In the genomic region with DNA sequence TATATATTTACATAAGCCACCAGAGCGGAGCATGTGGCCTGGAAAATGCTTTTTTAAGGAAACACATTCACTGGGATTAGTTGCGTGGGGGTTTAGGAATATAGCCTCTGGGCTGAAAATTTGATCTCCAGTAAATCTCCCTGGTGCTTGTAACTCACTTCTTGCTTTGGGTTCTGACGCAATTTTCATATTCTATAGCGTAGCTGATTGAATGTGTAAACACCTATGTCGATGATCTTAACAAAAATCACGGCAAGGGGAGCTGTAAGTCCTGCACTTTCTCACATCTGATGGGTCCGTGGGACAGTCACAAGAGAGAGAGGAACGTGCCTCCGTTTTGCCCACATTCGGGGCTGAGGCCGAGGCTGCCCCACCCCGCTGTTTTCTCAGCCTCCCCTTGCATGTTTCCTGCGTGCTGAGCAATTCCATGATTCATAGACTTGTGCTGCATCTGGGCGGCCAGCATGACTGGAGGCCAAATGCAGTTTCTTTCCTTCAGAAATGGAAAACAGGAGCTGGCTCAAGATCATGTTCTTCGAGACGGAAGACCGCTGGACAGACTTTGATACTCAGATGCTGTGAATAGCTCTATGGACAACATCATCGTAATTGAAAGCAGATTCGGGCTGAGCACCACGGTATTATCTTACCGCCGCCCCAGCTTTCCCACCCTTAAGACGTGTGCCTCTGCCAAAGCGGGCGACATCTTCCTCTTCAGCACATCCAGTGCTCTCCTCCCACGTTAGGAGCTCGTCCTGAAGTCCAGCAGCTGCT, we compare ENCODE assay signal across 11 cellular contexts.
DNase-seq lines count a peak whose midpoint lies in the region; ATAC-seq lines count a peak whose summit lies in the region.
"Had no signal": no experiment of that assay in that cellular context is flagged by ENCODE, and none has a peak within 500 bp of the region (broad histone marks: within the 10 kb centered on the region; RNA-seq: fewer than 3 reads in every experiment).

No MANE protein-coding gene starts in this region.

- H3K4me3 ChIP-seq in skin epidermis: no peak overlapping the region
- H3K4me3 ChIP-seq in naive thymus-derived CD4-positive, alpha-beta T cell (ENCODE audit: low read length): no peak overlapping the region

- no peak overlapping the region for H3K4me3 Mint-ChIP-seq in naive thymus-derived CD4-positive, alpha-beta T cell
- H3K4me3 Mint-ChIP-seq: IgD-negative memory B cell had no signal

- peak overlapping the region in 12 of 21 experiments; percentile 19 to 66 (median 44) for H3K27ac ChIP-seq in skin epidermis
- no peak overlapping the region for H3K27ac ChIP-seq in naive thymus-derived CD4-positive, alpha-beta T cell (ENCODE audit: low read depth, low read length)

- H3K36me3 Mint-ChIP-seq in naive thymus-derived CD4-positive, alpha-beta T cell: peaks cover 0 to 11% (median 0%) of the 10 kb centered on the region in 5 donors

- H3K4me1 ChIP-seq in naive thymus-derived CD4-positive, alpha-beta T cell (ENCODE audit: control insufficient read depth in 2 of 2, insufficient read depth in 2 of 2, low read length in 2 of 2): no peaks in the 10 kb centered on the region

- no peak overlapping the region for H3K27ac Mint-ChIP-seq in naive thymus-derived CD4-positive, alpha-beta T cell
- H3K27ac Mint-ChIP-seq: IgD-negative memory B cell had no signal

- no peaks in the 10 kb centered on the region for H3K27me3 ChIP-seq in naive thymus-derived CD4-positive, alpha-beta T cell (ENCODE audit: control insufficient read depth in 2 of 2, insufficient read depth in 2 of 2, low read length in 2 of 2)

- peaks cover 23 to 62% (median 61%) of the 10 kb centered on the region in 5 donors for H3K27me3 Mint-ChIP-seq in naive thymus-derived CD4-positive, alpha-beta T cell

- intact Hi-C loops in left ventricle myocardium superior (cut with micrococcal nuclease): no loop called here
- intact Hi-C loops in naive thymus-derived CD4-positive, alpha-beta T cell (cut with micrococcal nuclease): no loop called here

- H3K4me1 Mint-ChIP-seq in naive thymus-derived CD4-positive, alpha-beta T cell: no peaks in the 10 kb centered on the region
- H3K4me1 Mint-ChIP-seq: IgD-negative memory B cell had no signal

- H3K36me3 ChIP-seq in naive thymus-derived CD4-positive, alpha-beta T cell (ENCODE audit: control insufficient read depth in 2 of 3, insufficient read depth in 3 of 3, low read length in 3 of 3): no peaks in the 10 kb centered on the region

- POLR2A ChIA-PET in naive thymus-derived CD4-positive, alpha-beta T cell (lab: Charles Lee): no interaction called here

- ATAC-seq in left ventricle myocardium superior: peak; percentile 84
- no peak for ATAC-seq in GM21447 (IDR thresholded peaks at IDR 0.05; ENCODE audit: unreplicated experiment)
- no peak for ATAC-seq in naive thymus-derived CD4-positive, alpha-beta T cell

- peak; percentile 46 for DNase-seq in ELR (ENCODE audit: low read depth)
- peak; percentile 84 for DNase-seq in amniotic stem cell (lab: John Stamatoyannopoulos, UW)
- DNase-seq in left ventricle myocardium superior: peak; percentile 54
- DNase-seq in NCI-H187 treated with DMSO at 0.1 percent for 48 hours (lab: John Stamatoyannopoulos, UW): no peak
- no peak for DNase-seq in naive thymus-derived CD4-positive, alpha-beta T cell
- no peak for DNase-seq in activated CD4-positive, alpha-beta T cell treated with anti-CD3 and anti-CD28 coated beads for 1 hour
- DNase-seq: effector memory CD4-positive, alpha-beta T cell; T-helper 9 cell had no signal

- no peaks in the 10 kb centered on the region for H3K9me3 ChIP-seq in naive thymus-derived CD4-positive, alpha-beta T cell (ENCODE audit: control insufficient read depth in 2 of 3, low read length in 3 of 3)

- peaks cover 6 to 30% (median 17%) of the 10 kb centered on the region in 11 donors for H3K9me3 Mint-ChIP-seq in naive thymus-derived CD4-positive, alpha-beta T cell

- CTCF ChIA-PET in naive thymus-derived CD4-positive, alpha-beta T cell (lab: Charles Lee): no interaction called here

Comparison
In these comparisons a context has a peak if more than half of its experiments do, and no peak if none do; other contexts are left out.
1. DNase-seq: peak in ELR (single experiment), amniotic stem cell (single experiment) and left ventricle myocardium superior (single experiment); none in NCI-H187 treated with DMSO at 0.1 percent for 48 hours (single experiment), naive thymus-derived CD4-positive, alpha-beta T cell (0 of 9) and activated CD4-positive, alpha-beta T cell treated with anti-CD3 and anti-CD28 coated beads for 1 hour (single experiment).